In the genomic region with DNA sequence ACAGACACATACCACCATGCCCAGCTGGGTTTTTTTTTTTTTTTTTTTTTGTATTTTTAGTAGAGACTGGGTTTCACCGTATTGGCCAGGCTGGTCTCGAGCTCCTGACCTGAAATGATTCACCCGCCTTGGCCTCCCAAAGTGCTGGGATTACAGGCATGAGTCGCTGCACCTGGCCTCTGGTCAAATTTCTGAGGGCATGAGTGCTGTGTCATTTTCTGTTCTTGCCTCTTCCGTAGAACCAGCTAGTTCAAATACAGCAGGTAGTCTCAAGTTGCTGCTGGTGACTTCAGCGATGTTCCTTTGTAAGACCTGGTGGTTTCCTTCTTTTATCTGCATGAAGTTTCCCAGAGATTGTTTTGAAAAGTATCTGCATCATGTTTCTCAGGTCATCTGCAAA, we compare ENCODE assay signal across 21 cellular contexts.
DNase-seq lines count a peak whose midpoint lies in the region; ATAC-seq and TF ChIP-seq lines count a peak whose summit lies in the region.
"Had no signal": no experiment of that assay in that cellular context is flagged by ENCODE, and none has a peak within 500 bp of the region (broad histone marks: within the 10 kb centered on the region; RNA-seq: fewer than 3 reads in every experiment).

No MANE protein-coding gene starts in this region.

- no peak overlapping the region for H2BK5ac ChIP-seq in trophoblast cell (ENCODE audit: low read depth, low read length, poor library complexity)

- H3K9me3 Mint-ChIP-seq in chondrocyte (ENCODE audit: low read depth): no peaks in the 10 kb centered on the region
- peaks cover 10% of the 10 kb centered on the region for H3K9me3 Mint-ChIP-seq in activated CD8-positive, alpha-beta T cell treated with anti-CD3 and anti-CD28 coated beads, Interleukin-2, amount 10 ng/mL, durations not matched to agents 7 days and 5 days (ENCODE audit: insufficient read depth)
- H3K9me3 Mint-ChIP-seq: CD8-positive, alpha-beta T cell; T-helper 2 cell treated with Interferon-gamma antibody and Interleukin-4, amounts not matched to agents 5 μg/mL and 100 μg/mL, for 36 hours had no signal

- H3K27me3 Mint-ChIP-seq in chondrocyte (ENCODE audit: low read depth): peaks cover 25% of the 10 kb centered on the region
- H3K27me3 Mint-ChIP-seq in activated CD8-positive, alpha-beta T cell treated with anti-CD3 and anti-CD28 coated beads, Interleukin-2, amount 10 ng/mL, durations not matched to agents 7 days and 5 days (ENCODE audit: low read depth): peaks cover 1% of the 10 kb centered on the region
- H3K27me3 Mint-ChIP-seq: activated CD8-positive, alpha-beta memory T cell treated with anti-CD3 and anti-CD28 coated beads, Interleukin-2, amount 10 ng/mL, durations not matched to agents 7 days and 5 days had no signal

- no peak overlapping the region for H3K23ac ChIP-seq in trophoblast cell (ENCODE audit: low read length)

- no CpG with 5 or more reads among the region's 6 CpGs for WGBS in trophoblast cell (ENCODE audit: extremely low coverage, insufficient coverage, insufficient read length)

- POLR2A ChIA-PET in HCT116 (lab: Charles Lee) (no interaction called here), PC-9 (lab: Charles Lee; ENCODE audit: unreplicated experiment) (interaction anchor here (0.6 kb wide), 1 partner anchor 28 kb away, joined by 20 read pairs; no protein-coding TSS in a partner anchor)
- POLR2A ChIA-PET in activated CD8-positive, alpha-beta T cell treated with anti-CD3 and anti-CD28 coated beads, Interleukin-2, amount 10 ng/mL, durations not matched to agents 7 days and 5 days (lab: Charles Lee): no interaction called here

- H4K20me1 ChIP-seq in HCT116 (ENCODE audit: insufficient read depth): no peaks in the 10 kb centered on the region
- H4K20me1 ChIP-seq in PC-9 (ENCODE audit: insufficient read depth): no peaks in the 10 kb centered on the region

- no peak for ATAC-seq in HCT116
- no peak for ATAC-seq in GM21717 (IDR thresholded peaks at IDR 0.05; ENCODE audit: unreplicated experiment)
- no peak for ATAC-seq in activated CD8-positive, alpha-beta T cell treated with anti-CD3 and anti-CD28 coated beads, Interleukin-2, amount 10 ng/mL, durations not matched to agents 7 days and 5 days
- ATAC-seq: activated CD8-positive, alpha-beta memory T cell treated with anti-CD3 and anti-CD28 coated beads, Interleukin-2, amount 10 ng/mL, durations not matched to agents 7 days and 5 days; CD8-positive, alpha-beta T cell; left lobe of liver had no signal

- H3K79me1 ChIP-seq in trophoblast cell (ENCODE audit: low read length): no peaks in the 10 kb centered on the region

- H2AFZ ChIP-seq in HCT116 (ENCODE audit: low read depth, low read length, poor library complexity, severe bottlenecking) (peak overlapping the region; percentile 77), PC-9 (no peak overlapping the region), trophoblast cell (ENCODE audit: insufficient read depth, low read length, poor library complexity) (no peak overlapping the region)

- no peak overlapping the region for H4K8ac ChIP-seq in trophoblast cell (ENCODE audit: low read depth, low read length)

- H3K4me2 ChIP-seq in HCT116 (ENCODE audit: low read length): peak overlapping the region; percentile 35
- H3K4me2 ChIP-seq in PC-9: peak overlapping the region; percentile 14; the same call in 1 of the 2 replicates
- no peak overlapping the region for H3K4me2 ChIP-seq in trophoblast cell (ENCODE audit: low read length)

- no peaks in the 10 kb centered on the region for H3K36me3 Mint-ChIP-seq in chondrocyte (ENCODE audit: low read depth)
- H3K36me3 Mint-ChIP-seq in activated CD8-positive, alpha-beta T cell treated with anti-CD3 and anti-CD28 coated beads, Interleukin-2, amount 10 ng/mL, durations not matched to agents 7 days and 5 days (ENCODE audit: low read depth): no peaks in the 10 kb centered on the region
- H3K36me3 Mint-ChIP-seq: activated CD8-positive, alpha-beta memory T cell treated with anti-CD3 and anti-CD28 coated beads, Interleukin-2, amount 10 ng/mL, durations not matched to agents 7 days and 5 days; CD8-positive, alpha-beta T cell had no signal

- DNase-seq in HCT116 (ENCODE audit: low read depth, low spot score) (no peak), PC-9 (peak; percentile 19 to 81), epithelial cell of esophagus (ENCODE audit: low read depth) (peak; percentile 22), trophoblast cell (peak; percentile 64 to 77), HT-29 (ENCODE audit: low spot score) (no peak), chondrocyte (ENCODE audit: low spot score) (no peak)
- DNase-seq in activated CD8-positive, alpha-beta T cell treated with anti-CD3 and anti-CD28 coated beads, Interleukin-2, amount 10 ng/mL, durations not matched to agents 7 days and 5 days: no peak
- DNase-seq: activated CD4-positive, CD25-positive, alpha-beta regulatory T cell treated with anti-CD3 and anti-CD28 coated beads, Interleukin-2, amount 50 U/mL, for 72 hours; activated CD8-positive, alpha-beta memory T cell treated with anti-CD3 and anti-CD28 coated beads, Interleukin-2, amount 10 ng/mL, durations not matched to agents 7 days and 5 days; CD8-positive, alpha-beta T cell; DND-41; erythroblast; KG1; NCI-H1417 treated with DMSO at 0.1 percent for 48 hours; NCI-H526; testis had no signal

- H3K4ac ChIP-seq in trophoblast cell (ENCODE audit: low read depth, low read length): no peak overlapping the region

- no peak overlapping the region for H2AK5ac ChIP-seq in trophoblast cell (ENCODE audit: low read length)

- H3K4me1 Mint-ChIP-seq in chondrocyte (ENCODE audit: low read depth): peaks cover 21% of the 10 kb centered on the region
- peaks cover 12% of the 10 kb centered on the region for H3K4me1 Mint-ChIP-seq in activated CD8-positive, alpha-beta T cell treated with anti-CD3 and anti-CD28 coated beads, Interleukin-2, amount 10 ng/mL, durations not matched to agents 7 days and 5 days (ENCODE audit: low read depth)
- H3K4me1 Mint-ChIP-seq: activated CD8-positive, alpha-beta memory T cell treated with anti-CD3 and anti-CD28 coated beads, Interleukin-2, amount 10 ng/mL, durations not matched to agents 7 days and 5 days had no signal

- H3K14ac ChIP-seq in trophoblast cell (ENCODE audit: low read length): no peak overlapping the region

- H3K4me1 ChIP-seq in HCT116 (ENCODE audit: control insufficient read depth in 1 of 2, insufficient read depth in 2 of 2, low read length in 2 of 2): peaks cover 24 to 50% of the 10 kb centered on the region in 2 experiments
- peaks cover 54% of the 10 kb centered on the region for H3K4me1 ChIP-seq in PC-9 (replicated peaks; ENCODE audit: insufficient read depth)
- peaks cover 0 to 8% of the 10 kb centered on the region in 2 experiments for H3K4me1 ChIP-seq in trophoblast cell (ENCODE audit: control insufficient read depth in 1 of 2, insufficient read depth in 2 of 2, low read length in 2 of 2)
- H3K4me1 ChIP-seq: breast epithelium, SJCRH30, testis had no signal

- H4K12ac ChIP-seq in trophoblast cell (ENCODE audit: low read depth, low read length): no peak overlapping the region

- peaks cover 26% of the 10 kb centered on the region for H3F3A ChIP-seq in PC-9 (ENCODE audit: insufficient read depth, low read depth)

- H3K9me3 ChIP-seq in HCT116 (ENCODE audit: control insufficient read depth in 1 of 2, insufficient read depth in 1 of 2, low read depth in 1 of 2, low read length in 2 of 2) (no peaks in the 10 kb centered on the region), PC-9 (ENCODE audit: insufficient read depth, low read depth) (no peaks in the 10 kb centered on the region), trophoblast cell (ENCODE audit: insufficient read depth, low read depth, low read length) (peaks cover 11% of the 10 kb centered on the region)
- H3K9me3 ChIP-seq: breast epithelium, SJCRH30, testis had no signal

- H3K9me2 ChIP-seq in HCT116 (ENCODE audit: insufficient read depth) (no peaks in the 10 kb centered on the region), PC-9 (ENCODE audit: insufficient read depth) (no peaks in the 10 kb centered on the region)

- CTCF ChIA-PET in HCT116 (lab: Charles Lee): no interaction called here
- CTCF ChIA-PET in PC-9 (lab: Charles Lee): no interaction called here
- CTCF ChIA-PET in activated CD8-positive, alpha-beta T cell treated with anti-CD3 and anti-CD28 coated beads, Interleukin-2, amount 10 ng/mL, durations not matched to agents 7 days and 5 days (lab: Charles Lee): no interaction called here

- no peak overlapping the region for H2BK12ac ChIP-seq in trophoblast cell (ENCODE audit: low read length)

- H3K4me3 ChIP-seq in HCT116 (replicated peaks in 1 of 2; ENCODE audit: low read depth in 1 of 2, low read length in 2 of 2): no peak overlapping the region
- H3K4me3 ChIP-seq in PC-9: no peak overlapping the region
- no peak overlapping the region for H3K4me3 ChIP-seq in epithelial cell of esophagus (ENCODE audit: low read length)
- H3K4me3 ChIP-seq in trophoblast cell (ENCODE audit: low read depth, low read length): no peak overlapping the region
- H3K4me3 ChIP-seq: breast epithelium, SJCRH30, testis had no signal

- TF ChIP-seq POLR2A in HCT116 (IDR thresholded peaks at IDR 0.05; ENCODE audit: borderline replicate concordance, extremely low read depth, insufficient read depth, insufficient read length): no peak

- no peak overlapping the region for H2BK120ac ChIP-seq in trophoblast cell (ENCODE audit: insufficient read depth, low read length, poor library complexity)

- H3K79me2 ChIP-seq in HCT116 (ENCODE audit: insufficient read depth, low read length): no peaks in the 10 kb centered on the region
- no peaks in the 10 kb centered on the region for H3K79me2 ChIP-seq in PC-9 (ENCODE audit: low read depth)
- H3K79me2 ChIP-seq in trophoblast cell (ENCODE audit: control insufficient read depth, insufficient read depth, low read length, poor library complexity): no peaks in the 10 kb centered on the region

- H3K9ac ChIP-seq in HCT116 (ENCODE audit: low read length) (no peak overlapping the region), trophoblast cell (ENCODE audit: low read length) (no peak overlapping the region)

- TF ChIP-seq CTCF in HCT116 (IDR thresholded peaks at IDR 0.05 in 2 of 3, conservative IDR thresholded peaks at IDR 0.05 in 1 of 3; ENCODE audit: borderline replicate concordance in 1 of 3, insufficient read depth in 1 of 3, low read depth in 2 of 3, low read length in 2 of 3) (no peak), PC-9 (conservative IDR thresholded peaks at IDR 0.05) (no peak), epithelial cell of esophagus (IDR thresholded peaks at IDR 0.05; ENCODE audit: insufficient read depth, low read depth, low read length, missing control alignments) (no peak), chondrocyte (IDR thresholded peaks at IDR 0.05) (no peak)

- H3K36me3 ChIP-seq in HCT116 (ENCODE audit: control insufficient read depth in 1 of 2, insufficient read depth in 2 of 2, low read length in 2 of 2) (no peaks in the 10 kb centered on the region), PC-9 (ENCODE audit: low read depth) (no peaks in the 10 kb centered on the region), trophoblast cell (ENCODE audit: control insufficient read depth in 1 of 2, insufficient read depth in 2 of 2, low read length in 2 of 2) (no peaks in the 10 kb centered on the region)
- H3K36me3 ChIP-seq: breast epithelium, SJCRH30 had no signal

- H3K27ac Mint-ChIP-seq in chondrocyte (ENCODE audit: unreplicated experiment): no peak overlapping the region
- no peak overlapping the region for H3K27ac Mint-ChIP-seq in activated CD8-positive, alpha-beta T cell treated with anti-CD3 and anti-CD28 coated beads, Interleukin-2, amount 10 ng/mL, durations not matched to agents 7 days and 5 days
- H3K27ac Mint-ChIP-seq: activated CD8-positive, alpha-beta memory T cell treated with anti-CD3 and anti-CD28 coated beads, Interleukin-2, amount 10 ng/mL, durations not matched to agents 7 days and 5 days; CD8-positive, alpha-beta T cell; T-helper 2 cell treated with Interferon-gamma antibody and Interleukin-4, amounts not matched to agents 5 μg/mL and 100 μg/mL, for 36 hours had no signal

- H3K18ac ChIP-seq in trophoblast cell (ENCODE audit: low read length): no peak overlapping the region

- intact Hi-C loops in HCT116 (cut with micrococcal nuclease) (no loop called here), PC-9 (cut with micrococcal nuclease; ENCODE audit: unreplicated experiment) (no loop called here)

- TF ChIP-seq RAD21 in HCT116 (IDR thresholded peaks at IDR 0.05; ENCODE audit: low read depth): no peak

- H4K91ac ChIP-seq in trophoblast cell (ENCODE audit: low read depth, low read length): no peak overlapping the region

- RAD21 ChIA-PET in HCT116 (lab: Charles Lee; ENCODE audit: low non-redundant PET in 1 of 2, low total read pairs in 2 of 2, uncharacterized antibody in 2 of 2, unreplicated experiment in 2 of 2): interaction anchor here in 1 of 2 experiments (0.7 kb wide), 1 partner anchor 14 kb away, joined by 3 read pairs; no protein-coding TSS in a partner anchor

- no peak overlapping the region for H3K4me3 Mint-ChIP-seq in chondrocyte (ENCODE audit: unreplicated experiment)
- H3K4me3 Mint-ChIP-seq in activated CD8-positive, alpha-beta T cell treated with anti-CD3 and anti-CD28 coated beads, Interleukin-2, amount 10 ng/mL, durations not matched to agents 7 days and 5 days: no peak overlapping the region
- H3K4me3 Mint-ChIP-seq: activated CD8-positive, alpha-beta memory T cell treated with anti-CD3 and anti-CD28 coated beads, Interleukin-2, amount 10 ng/mL, durations not matched to agents 7 days and 5 days; CD8-positive, alpha-beta T cell; T-helper 2 cell treated with Interferon-gamma antibody and Interleukin-4, amounts not matched to agents 5 μg/mL and 100 μg/mL, for 36 hours had no signal

- no peak overlapping the region for H3K27ac ChIP-seq in HCT116 (ENCODE audit: low read depth, low read length)
- peak overlapping the region; percentile 46 for H3K27ac ChIP-seq in PC-9
- H3K27ac ChIP-seq in trophoblast cell (ENCODE audit: low read depth, low read length): no peak overlapping the region
- H3K27ac ChIP-seq: breast epithelium, SJCRH30, testis had no signal

- BruUV-seq in HCT116 (replicated peaks; lab: Mats Ljungman, UMichigan) (no TSS peak), PC-9 (replicated peaks; lab: Mats Ljungman, UMichigan) (no TSS peak)

- no peaks in the 10 kb centered on the region for H3K27me3 ChIP-seq in HCT116 (ENCODE audit: insufficient read depth, low read length)
- H3K27me3 ChIP-seq in PC-9 (ENCODE audit: insufficient read depth, low read depth): no peaks in the 10 kb centered on the region
- H3K27me3 ChIP-seq in trophoblast cell (ENCODE audit: insufficient read depth, low read length): no peaks in the 10 kb centered on the region
- H3K27me3 ChIP-seq: testis had no signal

Comparison
In these comparisons a context has a peak if more than half of its experiments do, and no peak if none do; other contexts are left out.
1. DNase-seq: peak in PC-9 (2 of 2), epithelial cell of esophagus (single experiment) and trophoblast cell (2 of 2); none in HCT116 (single experiment), HT-29 (single experiment), chondrocyte (single experiment) and activated CD8-positive, alpha-beta T cell treated with anti-CD3 and anti-CD28 coated beads, Interleukin-2, amount 10 ng/mL, durations not matched to agents 7 days and 5 days (single experiment).